In the genomic region with DNA sequence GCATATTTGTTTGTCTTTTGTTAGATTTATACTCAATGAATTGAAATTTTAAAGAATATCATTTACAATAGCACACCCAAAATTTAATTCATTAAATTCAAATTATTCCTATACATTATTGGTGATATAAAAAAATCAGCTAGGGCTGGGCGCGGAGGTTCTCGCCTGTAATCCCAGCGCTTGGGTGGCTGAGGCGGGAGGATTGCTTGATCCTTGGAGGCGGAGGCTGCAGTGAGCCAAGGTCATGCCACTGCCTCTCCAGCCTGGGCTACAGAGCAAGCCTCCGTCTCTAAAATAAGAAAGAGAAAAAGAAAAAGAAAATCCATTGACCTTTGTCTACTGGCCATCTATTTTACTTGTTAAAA, we compare ENCODE assay signal across 1 cellular context.
TF ChIP-seq lines count a peak whose summit lies in the region.

No MANE protein-coding gene starts in this region.

TF ChIP-seq in WTC11, 78 proteins besides CTCF, POLR2A, EP300 and RAD21 (continued from another document):
- no peak for TF ChIP-seq FOXP4 (CRISPR knock-in tag; IDR thresholded peaks at IDR 0.05)
- TF ChIP-seq FOXJ3 (CRISPR knock-in tag; IDR thresholded peaks at IDR 0.05; ENCODE audit: borderline replicate concordance): no peak
- TF ChIP-seq ZNF532 (CRISPR knock-in tag; IDR thresholded peaks at IDR 0.05; ENCODE audit: borderline replicate concordance): no peak
- TF ChIP-seq NFYB (CRISPR knock-in tag; conservative IDR thresholded peaks at IDR 0.05; ENCODE audit: low read depth): no peak
- no peak for TF ChIP-seq ZNF281 (CRISPR knock-in tag; IDR thresholded peaks at IDR 0.05)
- TF ChIP-seq SMAD4 (CRISPR knock-in tag; IDR thresholded peaks at IDR 0.05): no peak
- TF ChIP-seq ZNF232 (CRISPR knock-in tag; IDR thresholded peaks at IDR 0.05): no peak
- no peak for TF ChIP-seq PRRX2 (CRISPR knock-in tag; IDR thresholded peaks at IDR 0.05)
- TF ChIP-seq ZBTB43 (CRISPR knock-in tag; IDR thresholded peaks at IDR 0.05): no peak
